18 cellular contexts compared by ENCODE assay signal in the genomic region with DNA sequence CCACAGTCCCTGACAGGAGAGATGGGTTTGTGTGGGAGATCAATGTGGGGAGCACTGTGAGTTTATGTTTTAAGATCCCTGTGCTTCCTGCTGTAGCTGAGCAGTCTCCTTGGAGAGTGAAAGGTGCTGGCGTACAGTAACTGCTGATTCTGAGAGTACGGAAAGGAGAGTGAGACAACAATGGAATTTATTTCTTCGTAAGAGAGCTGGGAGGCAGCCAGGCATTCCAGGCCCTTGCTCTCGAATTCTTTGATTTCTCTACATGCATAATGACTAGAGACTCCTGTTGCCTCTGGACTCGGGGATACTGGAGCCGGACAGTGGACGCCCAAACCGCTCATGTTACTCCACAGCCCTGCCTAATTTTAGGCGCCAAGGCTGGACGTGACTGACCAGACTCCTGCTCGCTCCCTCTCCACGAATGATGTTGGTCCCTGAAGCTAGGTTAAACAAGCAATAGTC.
DNase-seq lines count a peak whose midpoint lies in the region; ATAC-seq, FAIRE-seq and TF ChIP-seq lines count a peak whose summit lies in the region.
"Had no signal": no experiment of that assay in that cellular context is flagged by ENCODE, and none has a peak within 500 bp of the region (broad histone marks: within the 10 kb centered on the region; RNA-seq: fewer than 3 reads in every experiment).

No MANE protein-coding gene starts in this region.

- H3K4me3 ChIP-seq in right lobe of liver, result no peak overlapping the region
- no peak overlapping the region for H3K4me3 ChIP-seq in HepG2 (replicated peaks in 1 of 3; ENCODE audit: insufficient read depth in 1 of 3, low read depth in 2 of 3, low read length in 3 of 3)
- peak overlapping the region in 1 of 3 experiments; percentile 19 for H3K4me3 ChIP-seq in keratinocyte (ENCODE audit: control insufficient read depth in 2 of 3, extremely low read depth in 1 of 3, insufficient read depth in 2 of 3, low read depth in 1 of 3, low read length in 3 of 3)
- H3K4me3 ChIP-seq in pancreas, result no peak overlapping the region
- no peak overlapping the region for H3K4me3 ChIP-seq in aorta (ENCODE audit: low read length in 2 of 2)
- H3K4me3 ChIP-seq: A549 had no signal

- H2AFZ ChIP-seq in HepG2 (ENCODE audit: low read length) (no peak overlapping the region), keratinocyte (ENCODE audit: control insufficient read depth, low read length) (peak overlapping the region; percentile 77)

- DNase-seq in right lobe of liver (peak in 1 of 3 donors; percentile 19), HepG2 (ENCODE audit: low spot score) (no peak), keratinocyte (ENCODE audit: low read depth, low spot score) (no peak), pancreas (peak in 2 of 6 donors; percentile 13 to 30), aorta (peak in 1 of 2 donors; percentile 53), GM19239 (ENCODE audit: insufficient read length, low spot score) (no peak), germinal center (ENCODE audit: low spot score) (no peak)
- DNase-seq: brain microvascular endothelial cell; CD4-positive, alpha-beta memory T cell; DMS79 treated with DMSO at 0.1 percent for 48 hours; effector CD8-positive, alpha-beta T cell; NCI-H2029; NCI-H774; substantia nigra had no signal

- H3K9me1 ChIP-seq in keratinocyte (ENCODE audit: control insufficient read depth, extremely low read depth, insufficient read depth, low read length), result no peaks in the 10 kb centered on the region

- H3K4me1 ChIP-seq in right lobe of liver (no peaks in the 10 kb centered on the region), HepG2 (ENCODE audit: insufficient read depth, low read length) (no peaks in the 10 kb centered on the region), keratinocyte (ENCODE audit: control insufficient read depth, extremely low read depth, insufficient read depth, low read length) (peaks cover 23% of the 10 kb centered on the region), pancreas (no peaks in the 10 kb centered on the region), aorta (ENCODE audit: control insufficient read depth in 1 of 2, insufficient read depth in 2 of 2, low read length in 2 of 2) (no peaks in the 10 kb centered on the region)

- intact Hi-C loops in right lobe of liver (cut with DNase I), result no loop called here
- intact Hi-C loops in HepG2 (cut with micrococcal nuclease; ENCODE audit: unreplicated experiment), result no loop called here
- intact Hi-C loops in pancreas (cut with DNase I), result no loop called here
- intact Hi-C loops in aorta (cut with DNase I), result no loop called here

- no peaks in the 10 kb centered on the region for H3K9me3 ChIP-seq in right lobe of liver
- H3K9me3 ChIP-seq in HepG2 (ENCODE audit: low read length), result no peaks in the 10 kb centered on the region
- no peaks in the 10 kb centered on the region for H3K9me3 ChIP-seq in keratinocyte (ENCODE audit: control insufficient read depth, low read depth, low read length)
- H3K9me3 ChIP-seq in pancreas, result no peaks in the 10 kb centered on the region
- no peaks in the 10 kb centered on the region for H3K9me3 ChIP-seq in aorta (ENCODE audit: control insufficient read depth, low read length)
- H3K9me3 ChIP-seq: A549 had no signal

- H3K27ac ChIP-seq in right lobe of liver (peak overlapping the region; percentile 1 to 30 (median 8)), HepG2 (ENCODE audit: extremely low read length, insufficient read depth, low read length) (no peak overlapping the region), keratinocyte (ENCODE audit: control insufficient read depth, insufficient read depth, low read length) (peak overlapping the region; percentile 41), pancreas (peak overlapping the region in 2 of 4 donors; percentile 57 to 59), aorta (ENCODE audit: low read depth in 1 of 2, low read length in 2 of 2) (no peak overlapping the region)
- H3K27ac ChIP-seq: brain microvascular endothelial cell, foreskin keratinocyte had no signal

- FAIRE-seq in HepG2 (lab: Jason Lieb, UNC) (no peak), keratinocyte (lab: Jason Lieb, UNC) (peak; percentile 17), pancreas (lab: Jason Lieb, UNC) (no peak), GM19239 (lab: Jason Lieb, UNC) (no peak)
- FAIRE-seq: A549, islet of Langerhans had no signal

- TF ChIP-seq POLR2A in right lobe of liver (IDR thresholded peaks at IDR 0.05) (no peak), HepG2 (IDR thresholded peaks at IDR 0.05; ENCODE audit: insufficient read depth in 1 of 2, low read depth in 2 of 2, low read length in 2 of 2) (no peak)

- POLR2A ChIA-PET in HepG2 (lab: Yijun Ruan, JAX), result no interaction called here

- TF ChIP-seq RAD21 in HepG2 (CRISPR knock-in tag; IDR thresholded peaks at IDR 0.05), result no peak

- dilution Hi-C loops in keratinocyte (cut with MboI; ENCODE audit: extremely low pct_ligation_motif_present, low sequenced_read_pairs), result no loop called here

- TF ChIP-seq EP300 in HepG2 (IDR thresholded peaks at IDR 0.05; ENCODE audit: low read depth in 2 of 2, low read length in 2 of 2), result no peak
- no peak for TF ChIP-seq EP300 in HepG2 (CRISPR knock-in tag; IDR thresholded peaks at IDR 0.05; ENCODE audit: borderline replicate concordance)

- ATAC-seq in right lobe of liver (peak; percentile 52 to 83 (median 80)), HepG2 (no peak), pancreas (peak; percentile 38 to 69 (median 49)), aorta (ENCODE audit: low FRiP score) (peak; percentile 67), GM21529 (IDR thresholded peaks at IDR 0.05; ENCODE audit: unreplicated experiment) (no peak)
- ATAC-seq: A549 had no signal

- CTCF ChIA-PET in HepG2 (lab: Yijun Ruan, JAX; ENCODE audit: low intra/inter-chr PET ratio, low total read pairs), result no interaction called here

- no peaks in the 10 kb centered on the region for H3K79me2 ChIP-seq in HepG2 (ENCODE audit: insufficient read depth, low read length)
- no peaks in the 10 kb centered on the region for H3K79me2 ChIP-seq in keratinocyte (ENCODE audit: control insufficient read depth, insufficient read depth, low read length)

- no TSS peak for BruUV-seq in HepG2 (replicated peaks; lab: Mats Ljungman, UMichigan)

- H3K4me2 ChIP-seq in HepG2 (ENCODE audit: low read depth, low read length), result no peak overlapping the region
- H3K4me2 ChIP-seq in keratinocyte (ENCODE audit: control insufficient read depth, extremely low read depth, insufficient read depth, low read depth, low read length), result peak overlapping the region; percentile 56
- H3K4me2 ChIP-seq: A549 had no signal

- 70% methylated on average over 12 of the region's 12 CpGs for WGBS in right lobe of liver (ENCODE audit: insufficient coverage, low coverage, low lambda C conversion rate, missing lambda C conversion rate)
- 57% methylated on average over 12 of the region's 12 CpGs for WGBS in HepG2 (ENCODE audit: low lambda C conversion rate)
- 65% methylated on average over 12 of the region's 12 CpGs for WGBS in pancreas, 2 donors
- WGBS in aorta, 2 donors, result 26 to 30% methylated on average over 12 of the region's 12 CpGs

- in situ Hi-C loops in HepG2 (cut with HindIII; ENCODE audit: extremely low pct_ligation_motif_present, low pct_unique_long_range_greater_than_20kb), result no loop called here

- H3K36me3 ChIP-seq in right lobe of liver, result no peaks in the 10 kb centered on the region
- H3K36me3 ChIP-seq in HepG2 (replicated peaks in 1 of 2; ENCODE audit: control insufficient read depth in 1 of 2, insufficient read depth in 2 of 2, low read length in 2 of 2), result no peaks in the 10 kb centered on the region
- H3K36me3 ChIP-seq in keratinocyte (ENCODE audit: control insufficient read depth in 2 of 2, extremely low read depth in 1 of 2, insufficient read depth in 2 of 2, low read length in 2 of 2), result no peaks in the 10 kb centered on the region
- H3K36me3 ChIP-seq in pancreas, result no peaks in the 10 kb centered on the region
- no peaks in the 10 kb centered on the region for H3K36me3 ChIP-seq in aorta (ENCODE audit: control insufficient read depth in 1 of 2, insufficient read depth in 2 of 2, low read length in 1 of 2)
- H3K36me3 ChIP-seq: brain microvascular endothelial cell had no signal

- H3K9ac ChIP-seq in HepG2 (ENCODE audit: insufficient read depth, low read depth, low read length) (no peak overlapping the region), keratinocyte (ENCODE audit: control insufficient read depth, extremely low read depth, insufficient read depth, low read length) (peak overlapping the region; percentile 39)

- TF ChIP-seq CTCF in right lobe of liver (IDR thresholded peaks at IDR 0.05) (no peak), HepG2 (CRISPR knock-in tag; IDR thresholded peaks at IDR 0.05) (no peak), keratinocyte (optimal IDR thresholded peaks at IDR 0.05 in 1 of 3, IDR thresholded peaks at IDR 0.05 in 1 of 3, conservative IDR thresholded peaks at IDR 0.05 in 1 of 3; ENCODE audit: extremely low read depth in 1 of 3, insufficient read depth in 2 of 3, low read length in 3 of 3) (no peak), pancreas (IDR thresholded peaks at IDR 0.05) (no peak)

- H4K20me1 ChIP-seq in HepG2 (ENCODE audit: insufficient read depth, low read length) (no peaks in the 10 kb centered on the region), keratinocyte (ENCODE audit: control insufficient read depth, extremely low read depth, insufficient read depth, low read length) (no peaks in the 10 kb centered on the region)

- H3K27me3 ChIP-seq in right lobe of liver, result no peaks in the 10 kb centered on the region
- H3K27me3 ChIP-seq in HepG2 (ENCODE audit: control insufficient read depth in 1 of 2, insufficient read depth in 2 of 2, low read length in 2 of 2), result no peaks in the 10 kb centered on the region; a peak in 1 of 5 replicates
- no peaks in the 10 kb centered on the region for H3K27me3 ChIP-seq in keratinocyte (ENCODE audit: control insufficient read depth, extremely low read depth, insufficient read depth, low read length)
- no peaks in the 10 kb centered on the region for H3K27me3 ChIP-seq in pancreas
- no peaks in the 10 kb centered on the region for H3K27me3 ChIP-seq in aorta (ENCODE audit: control insufficient read depth in 1 of 2, insufficient read depth in 2 of 2, low read length in 1 of 2)
- H3K27me3 ChIP-seq: brain microvascular endothelial cell, foreskin keratinocyte had no signal

Comparison
In these comparisons a context has a peak if more than half of its experiments do, and no peak if none do; other contexts are left out.
1. ATAC-seq: peak in right lobe of liver (4 of 4), pancreas (4 of 4) and aorta (single experiment); none in HepG2 (single experiment) and GM21529 (single experiment).
2. H3K27ac ChIP-seq: peak in right lobe of liver (3 of 3) and keratinocyte (single experiment); none in HepG2 (single experiment) and aorta (0 of 2).